Comparison of ENCODE assay signal across 14 cellular contexts in genomic region chr5:5649641-5650040, GRCh38.
A peak's percentile ranks its signal among the peaks of the same experiment; 100 is the strongest.
DNase-seq lines count a peak whose midpoint lies in the region; ATAC-seq and TF ChIP-seq lines count a peak whose summit lies in the region.
"Had no signal": no experiment of that assay in that cellular context is flagged by ENCODE, and none has a peak within 500 bp of the region (broad histone marks: within the 10 kb centered on the region; RNA-seq: fewer than 3 reads in every experiment).

No MANE protein-coding gene starts in this region.

- TF ChIP-seq CTCF in cardiac muscle cell (IDR thresholded peaks at IDR 0.05; ENCODE audit: low read depth, low read length) (no peak), left ventricle myocardium inferior (IDR thresholded peaks at IDR 0.05; ENCODE audit: borderline replicate concordance) (no peak)

- no peak overlapping the region for H3K27ac ChIP-seq in cardiac muscle cell
- H3K27ac ChIP-seq in left ventricle myocardium inferior (replicated peaks): no peak overlapping the region
- no peak overlapping the region for H3K27ac ChIP-seq in right cardiac atrium (ENCODE audit: low read length)

- 37% methylated on average over 5 of the region's 5 CpGs for WGBS in right cardiac atrium

- peaks cover 3% of the 10 kb centered on the region for H3K4me1 ChIP-seq in cardiac muscle cell (ENCODE audit: low read depth)
- peaks cover 18% of the 10 kb centered on the region for H3K4me1 ChIP-seq in left ventricle myocardium inferior
- H3K4me1 ChIP-seq in adipocyte (ENCODE audit: control insufficient read depth, insufficient read depth, low read length): no peaks in the 10 kb centered on the region
- H3K4me1 ChIP-seq in right cardiac atrium (ENCODE audit: control insufficient read depth, insufficient read depth, low read length): no peaks in the 10 kb centered on the region

- H3K27me3 ChIP-seq in cardiac muscle cell (no peaks in the 10 kb centered on the region), left ventricle myocardium inferior (ENCODE audit: low read depth) (no peaks in the 10 kb centered on the region), adipocyte (replicated peaks; ENCODE audit: control insufficient read depth, insufficient read depth, low read length) (no peaks in the 10 kb centered on the region), right cardiac atrium (ENCODE audit: control insufficient read depth, insufficient read depth) (no peaks in the 10 kb centered on the region)

- H3K9me3 ChIP-seq in cardiac muscle cell (ENCODE audit: low read depth) (no peaks in the 10 kb centered on the region), left ventricle myocardium inferior (replicated peaks) (no peaks in the 10 kb centered on the region), adipocyte (ENCODE audit: control insufficient read depth, low read length) (no peaks in the 10 kb centered on the region), right cardiac atrium (ENCODE audit: control insufficient read depth, low read length) (no peaks in the 10 kb centered on the region)

- H3K4me3 ChIP-seq in cardiac muscle cell: no peak overlapping the region
- no peak overlapping the region for H3K4me3 ChIP-seq in left ventricle myocardium inferior
- no peak overlapping the region for H3K4me3 ChIP-seq in adipocyte (ENCODE audit: low read length)
- no peak overlapping the region for H3K4me3 ChIP-seq in right cardiac atrium (ENCODE audit: low read length)
- H3K4me3 ChIP-seq: GM23338 had no signal

- H3K36me3 ChIP-seq in cardiac muscle cell (no peaks in the 10 kb centered on the region), left ventricle myocardium inferior (no peaks in the 10 kb centered on the region), adipocyte (ENCODE audit: control insufficient read depth, insufficient read depth, low read length, severe bottlenecking) (no peaks in the 10 kb centered on the region)

- intact Hi-C loops in left ventricle myocardium inferior (cut with micrococcal nuclease) (no loop called here), right cardiac atrium (cut with DNase I) (no loop called here)

- DNase-seq in cardiac muscle cell (ENCODE audit: low read depth in 1 of 2, low spot score in 1 of 2) (peak; percentile 18 to 37), left ventricle myocardium inferior (no peak), adipocyte (ENCODE audit: low read depth) (peak; percentile 1), right cardiac atrium (peak in 1 of 3 donors; percentile 45), NCI-H524 (lab: John Stamatoyannopoulos, UW) (no peak)
- DNase-seq: C1 segment of cervical spinal cord; CD4-positive, alpha-beta T cell; DND-41; GF-D8; H7; IMR-90 had no signal

- ATAC-seq in right cardiac atrium (peak; percentile 25 to 42), GM18498 (IDR thresholded peaks at IDR 0.05; ENCODE audit: unreplicated experiment) (no peak), GM18870 (IDR thresholded peaks at IDR 0.05; ENCODE audit: unreplicated experiment) (no peak)
- ATAC-seq: GM23338 had no signal

- H3K9ac ChIP-seq in adipocyte (ENCODE audit: low read length): no peak overlapping the region

Comparison
In these comparisons a context has a peak if more than half of its experiments do, and no peak if none do; other contexts are left out.
1. DNase-seq: peak in cardiac muscle cell (2 of 2) and adipocyte (single experiment); none in left ventricle myocardium inferior (single experiment) and NCI-H524 (0 of 2).
2. ATAC-seq: peak in right cardiac atrium (2 of 2); none in GM18498 (single experiment) and GM18870 (single experiment).